ENCODE assay signal across 1 cellular context in the genomic region with DNA sequence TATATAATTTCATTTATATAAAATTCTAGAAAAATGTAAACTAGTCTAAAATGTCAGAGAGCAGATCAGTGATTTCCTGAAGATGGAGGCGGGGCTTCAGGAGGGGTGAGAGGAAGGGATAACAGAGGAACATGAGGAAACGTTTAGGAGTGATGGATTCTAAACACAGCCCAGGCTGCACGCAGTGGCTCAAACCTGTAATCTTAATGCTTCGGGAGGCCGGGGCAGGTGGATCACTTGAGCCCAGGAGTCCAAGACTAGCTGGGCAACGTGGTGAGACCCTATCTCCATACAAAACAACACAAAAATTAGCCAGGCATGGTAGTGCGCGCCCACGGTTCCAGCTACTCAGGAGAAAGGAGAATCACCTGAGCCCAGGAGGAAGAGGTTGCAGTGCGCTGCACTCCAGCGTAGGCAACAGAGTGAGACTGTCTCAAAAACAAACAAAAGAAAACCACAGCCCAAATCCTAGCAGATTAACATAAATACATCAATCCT.
TF ChIP-seq lines count a peak whose summit lies in the region.

No MANE protein-coding gene starts in this region.

TF ChIP-seq in HepG2, 621 proteins besides CTCF, POLR2A, EP300 and RAD21:
- TF ChIP-seq ZNF530 (CRISPR knock-in tag; IDR thresholded peaks at IDR 0.05; ENCODE audit: low read depth) (no peak), KMT2B (CRISPR knock-in tag; IDR thresholded peaks at IDR 0.05) (no peak), PHF8 (CRISPR knock-in tag; IDR thresholded peaks at IDR 0.05) (no peak), RORA (CRISPR knock-in tag; IDR thresholded peaks at IDR 0.05) (no peak), TRIM24 (CRISPR knock-in tag; IDR thresholded peaks at IDR 0.05) (no peak), ZNF780A (CRISPR knock-in tag; IDR thresholded peaks at IDR 0.05) (no peak), ZNF205 (CRISPR knock-in tag; IDR thresholded peaks at IDR 0.05) (no peak), MIER2 (CRISPR knock-in tag; IDR thresholded peaks at IDR 0.05) (no peak)
- TF ChIP-seq, protein P1, sequence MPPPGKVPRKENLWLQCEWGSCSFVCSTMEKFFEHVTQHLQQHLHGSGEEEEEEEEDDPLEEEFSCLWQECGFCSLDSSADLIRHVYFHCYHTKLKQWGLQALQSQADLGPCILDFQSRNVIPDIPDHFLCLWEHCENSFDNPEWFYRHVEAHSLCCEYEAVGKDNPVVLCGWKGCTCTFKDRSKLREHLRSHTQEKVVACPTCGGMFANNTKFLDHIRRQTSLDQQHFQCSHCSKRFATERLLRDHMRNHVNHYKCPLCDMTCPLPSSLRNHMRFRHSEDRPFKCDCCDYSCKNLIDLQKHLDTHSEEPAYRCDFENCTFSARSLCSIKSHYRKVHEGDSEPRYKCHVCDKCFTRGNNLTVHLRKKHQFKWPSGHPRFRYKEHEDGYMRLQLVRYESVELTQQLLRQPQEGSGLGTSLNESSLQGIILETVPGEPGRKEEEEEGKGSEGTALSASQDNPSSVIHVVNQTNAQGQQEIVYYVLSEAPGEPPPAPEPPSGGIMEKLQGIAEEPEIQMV (CRISPR knock-in tag; IDR thresholded peaks at IDR 0.05; ENCODE audit: low read depth): no peak
